Comparison of ENCODE assay signal across 17 cellular contexts in the genomic region with DNA sequence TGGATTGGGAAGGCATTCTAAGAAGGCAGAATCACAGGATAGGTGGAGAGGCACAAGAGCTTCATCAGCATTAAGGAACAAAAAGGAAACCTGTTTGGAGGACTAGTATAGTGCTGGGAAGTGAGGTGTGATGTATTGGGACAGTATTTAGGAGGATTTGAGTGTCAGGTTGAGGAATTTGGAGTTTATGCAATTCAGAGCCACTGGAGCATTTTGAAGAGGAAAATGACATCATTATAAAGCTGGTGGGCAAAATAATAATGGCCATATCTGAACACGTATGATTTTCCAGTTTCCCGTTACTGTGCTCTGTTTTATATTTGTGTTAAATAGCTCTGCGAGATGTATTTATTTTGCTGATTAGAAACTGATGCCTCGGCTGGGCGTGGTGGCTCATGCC. TPM values are rescaled to one million over a fixed set of nuclear protein-coding genes. Genes with fewer than 3 reads are reported as not detected.
DNase-seq lines count a peak whose midpoint lies in the region; ATAC-seq and TF ChIP-seq lines count a peak whose summit lies in the region.
"Had no signal": no experiment of that assay in that cellular context is flagged by ENCODE, and none has a peak within 500 bp of the region (broad histone marks: within the 10 kb centered on the region; RNA-seq: fewer than 3 reads in every experiment).

No MANE protein-coding gene starts in this region.

- H3K27ac ChIP-seq in Panc1 (ENCODE audit: low read length), result peak overlapping the region; percentile 7; the same call in 1 of the 2 replicates
- H3K27ac ChIP-seq in psoas muscle, result peak overlapping the region; percentile 33
- H3K27ac ChIP-seq: 22Rv1, A549, C4-2B had no signal

- no peaks in the 10 kb centered on the region for H3K9me3 Mint-ChIP-seq in activated CD4-positive, alpha-beta T cell treated with anti-CD3 and anti-CD28 coated beads for 36 hours (ENCODE audit: low read depth)
- H3K9me3 Mint-ChIP-seq in chondrocyte (ENCODE audit: low read depth), result no peaks in the 10 kb centered on the region
- H3K9me3 Mint-ChIP-seq: CD4-positive, alpha-beta T cell; H9 had no signal

- POLR2A ChIA-PET in activated CD4-positive, alpha-beta T cell treated with anti-CD3 and anti-CD28 coated beads for 36 hours (lab: Charles Lee), result interaction anchor here (0.6 kb wide), 1 partner anchor 9 kb away, joined by 3 read pairs; no protein-coding TSS in a partner anchor
- POLR2A ChIA-PET in Panc1 (lab: Charles Lee), result no interaction called here

- no peak for DNase-seq in activated CD4-positive, alpha-beta T cell treated with anti-CD3 and anti-CD28 coated beads for 36 hours
- no peak for DNase-seq in activated CD4-positive, alpha-beta T cell treated with anti-CD3 and anti-CD28 coated beads, Interleukin-2, amount 50 U/mL, for 1 hour
- no peak for DNase-seq in Panc1 (ENCODE audit: low read depth, low spot score)
- DNase-seq in chondrocyte (ENCODE audit: low spot score), result no peak
- DNase-seq in psoas muscle, result no peak
- no peak for DNase-seq in RKO (ENCODE audit: low spot score)
- no peak for DNase-seq in NCI-H748 treated with DMSO at 0.1 percent for 48 hours (lab: John Stamatoyannopoulos, UW)
- DNase-seq: AML-193; CD4-positive, alpha-beta T cell; DMS153; DMS79; GF-D8; H9 had no signal

- BruUV-seq in Panc1 (replicated peaks; lab: Mats Ljungman, UMichigan), result no TSS peak

- CTCF ChIA-PET in activated CD4-positive, alpha-beta T cell treated with anti-CD3 and anti-CD28 coated beads for 36 hours (lab: Charles Lee), result interaction anchor here (0.9 to 2.8 kb wide), 4 partner anchors 8 to 19 kb away, joined by 4 to 7 read pairs (median 4); no protein-coding TSS in a partner anchor
- CTCF ChIA-PET in Panc1 (lab: Charles Lee), result no interaction called here

- H3K27me3 ChIP-seq in Panc1 (ENCODE audit: control insufficient read depth, insufficient read depth, low read length), result no peaks in the 10 kb centered on the region
- H3K27me3 ChIP-seq in psoas muscle (ENCODE audit: insufficient read depth in 3 of 3, low read length in 2 of 3), result no peaks in the 10 kb centered on the region

- H3K27me3 Mint-ChIP-seq in activated CD4-positive, alpha-beta T cell treated with anti-CD3 and anti-CD28 coated beads for 36 hours, result no peaks in the 10 kb centered on the region
- no peaks in the 10 kb centered on the region for H3K27me3 Mint-ChIP-seq in chondrocyte (ENCODE audit: low read depth)
- H3K27me3 Mint-ChIP-seq: CD4-positive, alpha-beta T cell had no signal

- no peak overlapping the region for H3K4me3 Mint-ChIP-seq in activated CD4-positive, alpha-beta T cell treated with anti-CD3 and anti-CD28 coated beads for 36 hours
- H3K4me3 Mint-ChIP-seq in chondrocyte (ENCODE audit: unreplicated experiment), result no peak overlapping the region
- H3K4me3 Mint-ChIP-seq: CD4-positive, alpha-beta T cell; H9 had no signal

- H3K36me3 ChIP-seq in Panc1 (ENCODE audit: control insufficient read depth, insufficient read depth, low read length), result peaks cover 58% of the 10 kb centered on the region
- peaks cover 19 to 83% of the 10 kb centered on the region in 2 donors for H3K36me3 ChIP-seq in psoas muscle (ENCODE audit: insufficient read depth in 1 of 2, low read depth in 1 of 2)

- H3K4me3 ChIP-seq in Panc1 (ENCODE audit: low read depth in 2 of 2, low read length in 2 of 2) (no peak overlapping the region), psoas muscle (no peak overlapping the region)
- H3K4me3 ChIP-seq: A549 had no signal

- no peak for ATAC-seq in activated CD4-positive, alpha-beta T cell treated with anti-CD3 and anti-CD28 coated beads for 36 hours
- no peak for ATAC-seq in Panc1
- ATAC-seq in psoas muscle, result no peak
- no peak for ATAC-seq in GM21825 (IDR thresholded peaks at IDR 0.05; ENCODE audit: unreplicated experiment)
- ATAC-seq: A549 had no signal

- H3K9me3 ChIP-seq in Panc1 (ENCODE audit: control insufficient read depth, insufficient read depth, low read depth, low read length) (no peaks in the 10 kb centered on the region), psoas muscle (no peaks in the 10 kb centered on the region)
- H3K9me3 ChIP-seq: A549 had no signal

- peaks cover 17% of the 10 kb centered on the region for H3K36me3 Mint-ChIP-seq in activated CD4-positive, alpha-beta T cell treated with anti-CD3 and anti-CD28 coated beads for 36 hours (ENCODE audit: low read depth)
- peaks cover 43% of the 10 kb centered on the region for H3K36me3 Mint-ChIP-seq in chondrocyte (ENCODE audit: low read depth)

- H3K4me1 ChIP-seq in Panc1 (ENCODE audit: control insufficient read depth, insufficient read depth, low read length) (no peaks in the 10 kb centered on the region; the same call in 1 of the 2 replicates), psoas muscle (peaks cover 18% of the 10 kb centered on the region)

- intact Hi-C loops in activated CD4-positive, alpha-beta T cell treated with anti-CD3 and anti-CD28 coated beads for 36 hours (cut with DNase I, micrococcal nuclease), result no loop called here
- intact Hi-C loops in Panc1 (cut with micrococcal nuclease; ENCODE audit: unreplicated experiment), result no loop called here
- intact Hi-C loops in psoas muscle (cut with DNase I), result no loop called here

- TF ChIP-seq CTCF in Panc1 (IDR thresholded peaks at IDR 0.05) (no peak), chondrocyte (IDR thresholded peaks at IDR 0.05) (no peak), psoas muscle (IDR thresholded peaks at IDR 0.05) (no peak)

- peak overlapping the region; percentile 1 for H3K27ac Mint-ChIP-seq in activated CD4-positive, alpha-beta T cell treated with anti-CD3 and anti-CD28 coated beads for 36 hours
- H3K27ac Mint-ChIP-seq in chondrocyte (ENCODE audit: unreplicated experiment), result peak overlapping the region; percentile 24
- H3K27ac Mint-ChIP-seq: CD4-positive, alpha-beta T cell had no signal

- 76 to 87% (median 82%) methylated on average over 5 of the region's 5 CpGs for WGBS in psoas muscle, 3 donors

- in situ Hi-C loops in Panc1 (cut with HindIII; ENCODE audit: low pct_unique_long_range_greater_than_20kb, low sequenced_read_pairs), result no loop called here

- no peaks in the 10 kb centered on the region for H3K4me1 Mint-ChIP-seq in activated CD4-positive, alpha-beta T cell treated with anti-CD3 and anti-CD28 coated beads for 36 hours
- peaks cover 16% of the 10 kb centered on the region for H3K4me1 Mint-ChIP-seq in chondrocyte (ENCODE audit: low read depth)
- H3K4me1 Mint-ChIP-seq: H9 had no signal

RNA-seq across cellular contexts. Expression of a gene that starts 14.2 kb away (rescaled TPM):
- total RNA-seq in activated CD4-positive, alpha-beta T cell treated with anti-CD3 and anti-CD28 coated beads for 36 hours, result 10 to 100 TPM; 22.0 to 24.3 TPM
- total RNA-seq in Panc1 (2021; ENCODE audit: unreplicated experiment), result 23.0 TPM
- 13.7 TPM for polyA plus RNA-seq in Panc1 (2012; ENCODE audit: insufficient read length)
- total RNA-seq in chondrocyte, result 21.1 to 24.4 TPM (median 22.2 TPM) in 3 replicates
- 10 to 100 TPM; 28.2 to 49.7 (median 44.2) TPM for total RNA-seq in psoas muscle
- polyA plus RNA-seq in psoas muscle, result 10 to 100 TPM; 32.5 to 44.4 (median 39.7) TPM

RNA-seq across cellular contexts. Expression of a gene that starts 14.3 kb away (rescaled TPM):
- 10 to 100 TPM; 22.0 to 23.1 TPM for total RNA-seq in activated CD4-positive, alpha-beta T cell treated with anti-CD3 and anti-CD28 coated beads for 36 hours
- total RNA-seq in Panc1 (2021; ENCODE audit: unreplicated experiment) (26.4 TPM), chondrocyte (9.0 to 12.4 TPM (median 9.7 TPM) in 3 replicates), psoas muscle (10 to 100 TPM; 15.1 to 22.8 (median 19.5) TPM)
- polyA plus RNA-seq in Panc1 (2012; ENCODE audit: insufficient read length), result 12.4 TPM
- 10 to 100 TPM in 2 of 3 donors, 1 to 10 TPM in 1; 9.0 to 20.7 (median 12.5) TPM for polyA plus RNA-seq in psoas muscle
